Comparison of ENCODE assay signal across 2 cellular contexts in genomic region chr12:10272466-10272865, GRCh38.
TF ChIP-seq lines count a peak whose summit lies in the region.

No MANE protein-coding gene starts in this region.

TF ChIP-seq in HepG2, 621 proteins besides CTCF, POLR2A, EP300 and RAD21:
- TF ChIP-seq CEBPB (IDR thresholded peaks at IDR 0.05; ENCODE audit: borderline replicate concordance, low read depth, low read length) (peak; percentile 78), ZNF770 (CRISPR knock-in tag; IDR thresholded peaks at IDR 0.05) (no peak)

TF ChIP-seq in K562, 482 proteins besides CTCF, POLR2A, EP300 and RAD21:
- no peak for TF ChIP-seq NONO (IDR thresholded peaks at IDR 0.05; ENCODE audit: low read depth in 2 of 2, low read length in 1 of 2)
- TF ChIP-seq CEBPG (CRISPR knock-in tag; IDR thresholded peaks at IDR 0.05) = no peak
- TF ChIP-seq CEBPG (tag; conservative IDR thresholded peaks at IDR 0.05 in 1 of 2, IDR thresholded peaks at IDR 0.05 in 1 of 2) = peak; percentile 30 to 46; a peak in 1 of 4 replicates
- no peak for TF ChIP-seq ZNF146 (CRISPR knock-in tag; IDR thresholded peaks at IDR 0.05; ENCODE audit: unreplicated experiment)
- peak; percentile 64 for TF ChIP-seq CEBPB (tag; IDR thresholded peaks at IDR 0.05)
- TF ChIP-seq E2F4 (CRISPR knock-in tag; IDR thresholded peaks at IDR 0.05; ENCODE audit: low read depth) = no peak
- no peak for TF ChIP-seq ZBTB1 (CRISPR knock-in tag; IDR thresholded peaks at IDR 0.05; ENCODE audit: borderline replicate concordance, low read depth)
- no peak for TF ChIP-seq ZNF408 (CRISPR knock-in tag; IDR thresholded peaks at IDR 0.05; ENCODE audit: low read depth)
- TF ChIP-seq HSF4 (CRISPR knock-in tag; IDR thresholded peaks at IDR 0.05; ENCODE audit: borderline replicate concordance) = no peak
